In the genomic region with DNA sequence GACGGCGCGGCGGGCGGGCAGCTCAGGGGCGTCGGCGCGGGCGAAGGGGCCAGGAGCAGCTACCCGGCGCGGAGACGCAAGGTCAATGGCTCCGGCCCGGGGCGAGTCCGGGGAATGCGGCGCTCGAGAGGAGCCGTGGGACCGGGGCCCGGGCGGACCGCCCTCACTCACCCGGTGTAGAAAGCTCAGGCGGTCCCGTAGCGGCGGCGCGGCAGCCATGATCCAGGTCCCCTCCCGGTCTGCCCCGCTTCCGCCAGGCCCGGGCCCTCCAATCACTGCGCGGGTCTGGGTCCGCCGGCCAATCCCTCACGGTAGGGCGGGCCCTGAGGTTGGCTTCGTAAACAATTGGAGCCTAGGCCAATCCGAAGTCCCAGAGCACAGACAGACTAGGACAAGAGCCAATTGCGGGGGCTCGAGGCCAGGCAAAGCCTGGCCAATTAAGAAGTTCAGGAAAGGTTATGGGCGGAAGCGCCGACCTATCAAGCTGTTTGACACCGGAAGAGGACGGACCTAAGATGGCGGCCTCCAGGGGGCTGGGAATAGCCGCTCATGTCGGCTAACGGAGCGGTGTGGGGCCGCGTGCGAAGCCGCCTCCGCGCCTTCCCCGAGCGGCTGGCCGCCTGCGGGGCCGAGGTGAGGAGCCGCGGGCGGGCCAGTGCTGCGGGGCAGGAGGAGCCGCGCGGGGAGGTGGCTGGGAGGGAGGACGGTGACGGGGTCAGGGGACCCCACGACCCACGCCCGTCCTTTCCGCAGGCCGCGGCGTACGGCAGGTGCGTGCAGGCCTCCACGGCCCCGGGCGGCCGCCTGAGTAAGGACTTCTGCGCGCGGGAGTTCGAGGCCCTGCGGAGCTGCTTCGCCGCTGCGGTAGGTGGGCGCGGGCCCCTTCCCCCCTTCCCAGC, we compare ENCODE assay signal across 1 cellular context.
TF ChIP-seq lines count a peak whose summit lies in the region.

A gene with protein sequence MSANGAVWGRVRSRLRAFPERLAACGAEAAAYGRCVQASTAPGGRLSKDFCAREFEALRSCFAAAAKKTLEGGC (plus strand): TSS at position 504 of the 899 bp plus-strand sequence. CDS start 46 bp downstream, at position 550.
A gene with protein sequence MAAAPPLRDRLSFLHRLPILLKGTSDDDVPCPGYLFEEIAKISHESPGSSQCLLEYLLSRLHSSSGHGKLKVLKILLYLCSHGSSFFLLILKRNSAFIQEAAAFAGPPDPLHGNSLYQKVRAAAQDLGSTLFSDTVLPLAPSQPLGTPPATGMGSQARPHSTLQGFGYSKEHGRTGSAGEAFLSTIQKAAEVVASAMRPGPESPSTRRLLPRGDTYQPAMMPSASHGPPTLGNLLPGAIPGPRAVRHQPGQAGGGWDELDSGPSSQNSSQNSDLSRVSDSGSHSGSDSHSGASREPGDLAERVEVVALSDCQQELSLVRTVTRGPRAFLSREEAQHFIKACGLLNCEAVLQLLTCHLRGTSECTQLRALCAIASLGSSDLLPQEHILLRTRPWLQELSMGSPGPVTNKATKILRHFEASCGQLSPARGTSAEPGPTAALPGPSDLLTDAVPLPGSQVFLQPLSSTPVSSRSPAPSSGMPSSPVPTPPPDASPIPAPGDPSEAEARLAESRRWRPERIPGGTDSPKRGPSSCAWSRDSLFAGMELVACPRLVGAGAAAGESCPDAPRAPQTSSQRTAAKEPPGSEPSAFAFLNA (minus strand): TSS at position 241 of the 899 bp plus-strand sequence. CDS start 22 bp downstream, at position 219.

TF ChIP-seq in GM12878, 131 proteins besides CTCF, POLR2A, EP300 and RAD21 (continued from another document):
- TF ChIP-seq, protein P1, sequence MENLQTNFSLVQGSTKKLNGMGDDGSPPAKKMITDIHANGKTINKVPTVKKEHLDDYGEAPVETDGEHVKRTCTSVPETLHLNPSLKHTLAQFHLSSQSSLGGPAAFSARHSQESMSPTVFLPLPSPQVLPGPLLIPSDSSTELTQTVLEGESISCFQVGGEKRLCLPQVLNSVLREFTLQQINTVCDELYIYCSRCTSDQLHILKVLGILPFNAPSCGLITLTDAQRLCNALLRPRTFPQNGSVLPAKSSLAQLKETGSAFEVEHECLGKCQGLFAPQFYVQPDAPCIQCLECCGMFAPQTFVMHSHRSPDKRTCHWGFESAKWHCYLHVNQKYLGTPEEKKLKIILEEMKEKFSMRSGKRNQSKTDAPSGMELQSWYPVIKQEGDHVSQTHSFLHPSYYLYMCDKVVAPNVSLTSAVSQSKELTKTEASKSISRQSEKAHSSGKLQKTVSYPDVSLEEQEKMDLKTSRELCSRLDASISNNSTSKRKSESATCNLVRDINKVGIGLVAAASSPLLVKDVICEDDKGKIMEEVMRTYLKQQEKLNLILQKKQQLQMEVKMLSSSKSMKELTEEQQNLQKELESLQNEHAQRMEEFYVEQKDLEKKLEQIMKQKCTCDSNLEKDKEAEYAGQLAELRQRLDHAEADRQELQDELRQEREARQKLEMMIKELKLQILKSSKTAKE (IDR thresholded peaks at IDR 0.05; ENCODE audit: low read depth, poor library complexity, severe bottlenecking), result peak; percentile 98
- TF ChIP-seq NR2C1 (IDR thresholded peaks at IDR 0.05) (peak; percentile 93), STAT1 (conservative IDR thresholded peaks at IDR 0.05) (peak; percentile 49; the same call in 1 of the 2 replicates), CREM (IDR thresholded peaks at IDR 0.05; ENCODE audit: low read depth) (peak; percentile 62; the same call in 1 of the 2 replicates)
- TF ChIP-seq, protein P2, sequence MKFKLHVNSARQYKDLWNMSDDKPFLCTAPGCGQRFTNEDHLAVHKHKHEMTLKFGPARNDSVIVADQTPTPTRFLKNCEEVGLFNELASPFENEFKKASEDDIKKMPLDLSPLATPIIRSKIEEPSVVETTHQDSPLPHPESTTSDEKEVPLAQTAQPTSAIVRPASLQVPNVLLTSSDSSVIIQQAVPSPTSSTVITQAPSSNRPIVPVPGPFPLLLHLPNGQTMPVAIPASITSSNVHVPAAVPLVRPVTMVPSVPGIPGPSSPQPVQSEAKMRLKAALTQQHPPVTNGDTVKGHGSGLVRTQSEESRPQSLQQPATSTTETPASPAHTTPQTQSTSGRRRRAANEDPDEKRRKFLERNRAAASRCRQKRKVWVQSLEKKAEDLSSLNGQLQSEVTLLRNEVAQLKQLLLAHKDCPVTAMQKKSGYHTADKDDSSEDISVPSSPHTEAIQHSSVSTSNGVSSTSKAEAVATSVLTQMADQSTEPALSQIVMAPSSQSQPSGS (IDR thresholded peaks at IDR 0.05; ENCODE audit: low read length), result no peak
- TF ChIP-seq, protein P3, sequence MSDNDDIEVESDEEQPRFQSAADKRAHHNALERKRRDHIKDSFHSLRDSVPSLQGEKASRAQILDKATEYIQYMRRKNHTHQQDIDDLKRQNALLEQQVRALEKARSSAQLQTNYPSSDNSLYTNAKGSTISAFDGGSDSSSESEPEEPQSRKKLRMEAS (IDR thresholded peaks at IDR 0.05; ENCODE audit: low read depth, low read length), result peak; percentile 16
- TF ChIP-seq, protein P4, sequence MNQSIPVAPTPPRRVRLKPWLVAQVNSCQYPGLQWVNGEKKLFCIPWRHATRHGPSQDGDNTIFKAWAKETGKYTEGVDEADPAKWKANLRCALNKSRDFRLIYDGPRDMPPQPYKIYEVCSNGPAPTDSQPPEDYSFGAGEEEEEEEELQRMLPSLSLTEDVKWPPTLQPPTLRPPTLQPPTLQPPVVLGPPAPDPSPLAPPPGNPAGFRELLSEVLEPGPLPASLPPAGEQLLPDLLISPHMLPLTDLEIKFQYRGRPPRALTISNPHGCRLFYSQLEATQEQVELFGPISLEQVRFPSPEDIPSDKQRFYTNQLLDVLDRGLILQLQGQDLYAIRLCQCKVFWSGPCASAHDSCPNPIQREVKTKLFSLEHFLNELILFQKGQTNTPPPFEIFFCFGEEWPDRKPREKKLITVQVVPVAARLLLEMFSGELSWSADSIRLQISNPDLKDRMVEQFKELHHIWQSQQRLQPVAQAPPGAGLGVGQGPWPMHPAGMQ (IDR thresholded peaks at IDR 0.05; ENCODE audit: borderline replicate concordance), result no peak
